Comparison of ENCODE assay signal across 12 cellular contexts in genomic region chr22:37328017-37328416, GRCh38. TPM values are rescaled to one million over a fixed set of nuclear protein-coding genes. Genes with fewer than 3 reads are reported as not detected.
DNase-seq lines count a peak whose midpoint lies in the region; TF ChIP-seq lines count a peak whose summit lies in the region.
"Had no signal": no experiment of that assay in that cellular context is flagged by ENCODE, and none has a peak within 500 bp of the region (broad histone marks: within the 10 kb centered on the region; RNA-seq: fewer than 3 reads in every experiment).

No MANE protein-coding gene starts in this region.

- no peak overlapping the region for H3K14ac ChIP-seq in trophoblast cell (ENCODE audit: low read length)

- H3K79me1 ChIP-seq in trophoblast cell (ENCODE audit: low read length) = peaks cover 3% of the 10 kb centered on the region

- peak overlapping the region; percentile 58 for H3K27ac Mint-ChIP-seq in Calu3 (ENCODE audit: unreplicated experiment)

- no peak overlapping the region for H2AK5ac ChIP-seq in trophoblast cell (ENCODE audit: low read length)

- no peak overlapping the region for H4K91ac ChIP-seq in trophoblast cell (ENCODE audit: low read depth, low read length)

- no peak overlapping the region for H3K9ac ChIP-seq in trophoblast cell (ENCODE audit: low read length)

- H3K4ac ChIP-seq in trophoblast cell (ENCODE audit: low read depth, low read length) = no peak overlapping the region

- H3K4me3 ChIP-seq in MG63 (no peak overlapping the region), trophoblast cell (ENCODE audit: low read depth, low read length) (no peak overlapping the region)

- H3K27me3 ChIP-seq in MG63 (peaks cover 17% of the 10 kb centered on the region), trophoblast cell (ENCODE audit: insufficient read depth, low read length) (peaks cover 20% of the 10 kb centered on the region)

- no TSS peak for BruUV-seq in Calu3 (replicated peaks; lab: Mats Ljungman, UMichigan)

- H3K4me1 ChIP-seq in trophoblast cell (ENCODE audit: control insufficient read depth in 1 of 2, insufficient read depth in 2 of 2, low read length in 2 of 2) = no peaks in the 10 kb centered on the region

- H2BK12ac ChIP-seq in trophoblast cell (ENCODE audit: low read length) = no peak overlapping the region

- H3K4me3 Mint-ChIP-seq in Calu3 (ENCODE audit: low read depth, unreplicated experiment) = peak overlapping the region; percentile 10
- H3K4me3 Mint-ChIP-seq: effector memory CD8-positive, alpha-beta T cell had no signal

- H2BK120ac ChIP-seq in trophoblast cell (ENCODE audit: insufficient read depth, low read length, poor library complexity) = no peak overlapping the region

- peaks cover 73% of the 10 kb centered on the region for H3K4me1 Mint-ChIP-seq in Calu3 (ENCODE audit: low read depth, unreplicated experiment)

- no peak overlapping the region for H3K4me2 ChIP-seq in trophoblast cell (ENCODE audit: low read length)

- CTCF ChIA-PET in Calu3 (lab: Charles Lee) = interaction anchor here (0.6 to 1.2 kb wide), 6 partner anchors 11 to 127 kb away, joined by 3 to 4 read pairs (median 3); no protein-coding TSS in a partner anchor
- CTCF ChIA-PET in HEK293T (lab: Yijun Ruan, JAX) = interaction anchor here (1.1 kb wide), 1 partner anchor 11 kb away, joined by 3 read pairs; no protein-coding TSS in a partner anchor

- H3K18ac ChIP-seq in trophoblast cell (ENCODE audit: low read length) = no peak overlapping the region

- peak; percentile 73 for DNase-seq in Calu3
- DNase-seq in MG63 = peak; percentile 39
- DNase-seq in dermis blood vessel endothelial cell = peak; percentile 72
- peak; percentile 66 to 75 for DNase-seq in trophoblast cell
- no peak for DNase-seq in posterior vena cava (ENCODE audit: low spot score)
- DNase-seq in HEK293T (ENCODE audit: extremely low spot score) = no peak
- no peak for DNase-seq in activated T-cell treated with anti-CD3 and anti-CD28 coated beads for 4 hours
- no peak for DNase-seq in activated naive CD4-positive, alpha-beta T cell (lab: John Stamatoyannopoulos, UW)
- DNase-seq: activated CD8-positive, alpha-beta memory T cell treated with anti-CD3 and anti-CD28 coated beads, Interleukin-2, amount 50 U/mL, for 48 hours; COR-L47; effector memory CD8-positive, alpha-beta T cell; WERI-Rb-1 had no signal

- H3K9me3 Mint-ChIP-seq in Calu3 (ENCODE audit: low read depth, unreplicated experiment) = no peaks in the 10 kb centered on the region
- H3K9me3 Mint-ChIP-seq: effector memory CD8-positive, alpha-beta T cell had no signal

- H4K8ac ChIP-seq in trophoblast cell (ENCODE audit: low read depth, low read length) = no peak overlapping the region

- intact Hi-C loops in Calu3 (cut with micrococcal nuclease; ENCODE audit: unreplicated experiment) = no loop called here
- intact Hi-C loops in posterior vena cava (cut with DNase I) = loop anchor here in 1 of 2 donors (2.0 to 10.0 kb wide), 2 partner anchors 35 to 137 kb away; no protein-coding TSS in a partner anchor

- peaks cover 39% of the 10 kb centered on the region for H3K36me3 Mint-ChIP-seq in Calu3 (ENCODE audit: insufficient read depth, unreplicated experiment)

- no peaks in the 10 kb centered on the region for H3K9me3 ChIP-seq in MG63
- H3K9me3 ChIP-seq in trophoblast cell (ENCODE audit: insufficient read depth, low read depth, low read length) = peaks cover 2% of the 10 kb centered on the region

- WGBS in trophoblast cell (ENCODE audit: extremely low coverage, insufficient coverage, insufficient read length) = no CpG with 5 or more reads among the region's 8 CpGs

- no peaks in the 10 kb centered on the region for H3K27me3 Mint-ChIP-seq in Calu3 (ENCODE audit: unreplicated experiment)

- H3K27ac ChIP-seq in trophoblast cell (ENCODE audit: low read depth, low read length) = no peak overlapping the region
- H3K27ac ChIP-seq: WERI-Rb-1 had no signal

- no peak for TF ChIP-seq CTCF in Calu3 (IDR thresholded peaks at IDR 0.05; ENCODE audit: unreplicated experiment)

- H2AFZ ChIP-seq in trophoblast cell (ENCODE audit: insufficient read depth, low read length, poor library complexity) = no peak overlapping the region

- H3K36me3 ChIP-seq in MG63 (no peaks in the 10 kb centered on the region), trophoblast cell (ENCODE audit: control insufficient read depth in 1 of 2, insufficient read depth in 2 of 2, low read length in 2 of 2) (no peaks in the 10 kb centered on the region)
- H3K36me3 ChIP-seq: WERI-Rb-1 had no signal

- no peak overlapping the region for H2BK5ac ChIP-seq in trophoblast cell (ENCODE audit: low read depth, low read length, poor library complexity)

- H3K23ac ChIP-seq in trophoblast cell (ENCODE audit: low read length) = no peak overlapping the region

- no peaks in the 10 kb centered on the region for H3K79me2 ChIP-seq in trophoblast cell (ENCODE audit: control insufficient read depth, insufficient read depth, low read length, poor library complexity)

- H4K12ac ChIP-seq in trophoblast cell (ENCODE audit: low read depth, low read length) = no peak overlapping the region

- POLR2A ChIA-PET in HEK293T (lab: Yijun Ruan, JAX) = no interaction called here

TF ChIP-seq in HEK293T, 16 proteins besides CTCF, POLR2A, EP300 and RAD21:
- TF ChIP-seq SP1 (IDR thresholded peaks at IDR 0.05) (no peak), ZNF384 (IDR thresholded peaks at IDR 0.05) (no peak), LEF1 (IDR thresholded peaks at IDR 0.05; ENCODE audit: borderline replicate concordance) (no peak), L3MBTL2 (conservative IDR thresholded peaks at IDR 0.05) (no peak), FOXA1 (IDR thresholded peaks at IDR 0.05) (no peak), TARDBP (IDR thresholded peaks at IDR 0.05) (no peak), SUZ12 (IDR thresholded peaks at IDR 0.05) (no peak), CTBP1 (IDR thresholded peaks at IDR 0.05; ENCODE audit: borderline replicate concordance) (no peak), ELF4 (IDR thresholded peaks at IDR 0.05) (no peak), FOXM1 (IDR thresholded peaks at IDR 0.05; ENCODE audit: borderline replicate concordance) (no peak), NFRKB (IDR thresholded peaks at IDR 0.05) (no peak), ARNT (IDR thresholded peaks at IDR 0.05) (no peak), BHLHE40 (IDR thresholded peaks at IDR 0.05; ENCODE audit: borderline replicate concordance) (no peak), FOXK2 (IDR thresholded peaks at IDR 0.05) (no peak), HDGF (IDR thresholded peaks at IDR 0.05; ENCODE audit: borderline replicate concordance) (no peak)
- TF ChIP-seq, protein P1, sequence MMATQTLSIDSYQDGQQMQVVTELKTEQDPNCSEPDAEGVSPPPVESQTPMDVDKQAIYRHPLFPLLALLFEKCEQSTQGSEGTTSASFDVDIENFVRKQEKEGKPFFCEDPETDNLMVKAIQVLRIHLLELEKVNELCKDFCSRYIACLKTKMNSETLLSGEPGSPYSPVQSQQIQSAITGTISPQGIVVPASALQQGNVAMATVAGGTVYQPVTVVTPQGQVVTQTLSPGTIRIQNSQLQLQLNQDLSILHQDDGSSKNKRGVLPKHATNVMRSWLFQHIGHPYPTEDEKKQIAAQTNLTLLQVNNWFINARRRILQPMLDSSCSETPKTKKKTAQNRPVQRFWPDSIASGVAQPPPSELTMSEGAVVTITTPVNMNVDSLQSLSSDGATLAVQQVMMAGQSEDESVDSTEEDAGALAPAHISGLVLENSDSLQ (IDR thresholded peaks at IDR 0.05) = no peak
TF ChIP-seq in HEK293T: peak in this region for 0.

RNA-seq across cellular contexts. Expression of gene CYTH4, which starts 45.7 kb away (rescaled TPM):
- total RNA-seq in Calu3 (2022) (0.38 and 0.59 TPM in 2 replicates), dermis blood vessel endothelial cell (under 0.01 TPM in 1 of 2 replicates, not detected in the other), posterior vena cava (10 to 100 TPM; 20.7 to 31.7 TPM)
- total RNA-seq in MG63 (2014; rRNA removed; shearing (Covaris generic); ENCODE audit: low replicate concordance) = 0.36 TPM in 1 of 2 replicates, not detected in the other
- polyA plus RNA-seq in trophoblast cell (2013) = not detected in 2 replicates

Comparison
In these comparisons a context has a peak if more than half of its experiments do, and no peak if none do; other contexts are left out.
1. DNase-seq: peak in Calu3 (single experiment), MG63 (single experiment), dermis blood vessel endothelial cell (single experiment) and trophoblast cell (2 of 2); none in posterior vena cava (single experiment), HEK293T (single experiment), activated T-cell treated with anti-CD3 and anti-CD28 coated beads for 4 hours (single experiment) and activated naive CD4-positive, alpha-beta T cell (0 of 4).
2. RNA of gene CYTH4, which starts 45.7 kb away (total RNA-seq): 20.7 to 31.7 TPM in posterior vena cava; 0.38 to 0.59 TPM in Calu3, 0.36 TPM in MG63 and under 0.01 TPM in dermis blood vessel endothelial cell; every median in the first group is over 10 times any median in the second.